ENCODE assay signal across 7 cellular contexts in the genomic region with DNA sequence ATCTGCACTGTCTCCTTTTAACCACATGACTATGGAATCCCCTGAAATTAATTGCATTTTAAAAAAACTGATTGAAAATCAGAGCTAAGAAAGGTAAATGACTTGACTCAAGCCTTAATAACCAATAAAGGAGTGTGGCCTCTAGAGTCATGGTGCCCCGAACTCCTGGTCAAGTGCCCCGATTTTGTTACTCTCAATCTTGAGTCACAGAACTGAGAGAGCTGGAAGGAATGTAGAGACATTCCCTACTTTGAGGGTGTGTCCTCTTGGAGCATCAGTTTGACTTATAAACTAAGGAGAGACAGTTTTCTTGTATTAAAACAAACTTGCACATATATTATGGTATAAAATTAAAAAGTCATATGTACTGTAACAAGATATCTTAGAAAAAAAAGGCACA. TPM values are rescaled to one million over a fixed set of nuclear protein-coding genes. Genes with fewer than 3 reads are reported as not detected.
A peak's percentile ranks its signal among the peaks of the same experiment; 100 is the strongest.
DNase-seq lines count a peak whose midpoint lies in the region; ATAC-seq and TF ChIP-seq lines count a peak whose summit lies in the region.

No MANE protein-coding gene starts in this region.

- CTCF ChIA-PET in HEK293T (lab: Yijun Ruan, JAX), result interaction anchor here (0.7 to 1.2 kb wide), 2 partner anchors 20 to 32 kb away, joined by 3 read pairs; no protein-coding TSS in a partner anchor

- H3K79me2 ChIP-seq in osteoblast (ENCODE audit: insufficient read depth, low read length), result peaks cover 75% of the 10 kb centered on the region

- intact Hi-C loops in upper lobe of right lung (cut with DNase I), result no loop called here

- H3K4me2 ChIP-seq in osteoblast (ENCODE audit: insufficient read depth, low read length), result peak overlapping the region; percentile 97

- POLR2A ChIA-PET in HEK293T (lab: Yijun Ruan, JAX), result interaction anchor here (3.8 kb wide), 1 partner anchor 27 kb away, joined by 22 read pairs; a partner anchor contains a TSS

- H3K27me3 ChIP-seq in brain microvascular endothelial cell (replicated peaks), result no peaks in the 10 kb centered on the region
- no peaks in the 10 kb centered on the region for H3K27me3 ChIP-seq in osteoblast (ENCODE audit: insufficient read depth, low read length)
- H3K27me3 ChIP-seq in upper lobe of right lung, result no peaks in the 10 kb centered on the region

- H3K9me3 ChIP-seq in osteoblast (ENCODE audit: low read depth, low read length) (no peaks in the 10 kb centered on the region), upper lobe of right lung (no peaks in the 10 kb centered on the region)

- ATAC-seq in upper lobe of right lung (no peak), HG02870 (IDR thresholded peaks at IDR 0.05; ENCODE audit: unreplicated experiment) (no peak)

- in situ Hi-C loops in brain microvascular endothelial cell (cut with HindIII; ENCODE audit: low pct_ligation_motif_present, low sequenced_read_pairs), result no loop called here

- H3K36me3 ChIP-seq in brain microvascular endothelial cell (replicated peaks) (no peaks in the 10 kb centered on the region), osteoblast (ENCODE audit: insufficient read depth, low read length) (no peaks in the 10 kb centered on the region), upper lobe of right lung (peaks cover 2% of the 10 kb centered on the region)

- DNase-seq in ELR (ENCODE audit: low read depth) (peak; percentile 87), LHCN-M2 (ENCODE audit: low read depth) (peak; percentile 70), brain microvascular endothelial cell (peak; percentile 18), osteoblast (ENCODE audit: insufficient read length, low spot score, missing footprints) (peak; percentile 88), upper lobe of right lung (no peak), HEK293T (ENCODE audit: extremely low spot score) (no peak)

- H3K4me1 ChIP-seq in osteoblast (ENCODE audit: insufficient read depth, low read length) (peaks cover 38% of the 10 kb centered on the region), upper lobe of right lung (peaks cover 21% of the 10 kb centered on the region)

- no peak overlapping the region for H3K4me3 ChIP-seq in brain microvascular endothelial cell (ENCODE audit: low read depth, low read length)
- H3K4me3 ChIP-seq in osteoblast (ENCODE audit: insufficient read depth, low read length), result no peak overlapping the region
- H3K4me3 ChIP-seq in upper lobe of right lung, result no peak overlapping the region

- H4K20me1 ChIP-seq in osteoblast (ENCODE audit: insufficient read depth, low read length), result peaks cover 67% of the 10 kb centered on the region

- H2AFZ ChIP-seq in osteoblast (ENCODE audit: low read length), result no peak overlapping the region

- TF ChIP-seq CTCF in brain microvascular endothelial cell (IDR thresholded peaks at IDR 0.05; ENCODE audit: low read depth, low read length, missing control alignments), result no peak
- TF ChIP-seq CTCF in osteoblast (IDR thresholded peaks at IDR 0.05; ENCODE audit: extremely low read depth, low read depth, low read length), result no peak
- no peak for TF ChIP-seq CTCF in upper lobe of right lung (IDR thresholded peaks at IDR 0.05)

- no peak overlapping the region for H3K27ac ChIP-seq in brain microvascular endothelial cell
- H3K27ac ChIP-seq in osteoblast (ENCODE audit: low read depth, low read length), result no peak overlapping the region
- H3K27ac ChIP-seq in upper lobe of right lung, result no peak overlapping the region

TF ChIP-seq in HEK293T, 16 proteins besides CTCF, POLR2A, EP300 and RAD21:
- TF ChIP-seq TARDBP (IDR thresholded peaks at IDR 0.05) (no peak), CTBP1 (IDR thresholded peaks at IDR 0.05; ENCODE audit: borderline replicate concordance) (no peak), LEF1 (IDR thresholded peaks at IDR 0.05; ENCODE audit: borderline replicate concordance) (no peak), ARNT (IDR thresholded peaks at IDR 0.05) (no peak), FOXK2 (IDR thresholded peaks at IDR 0.05) (no peak), SUZ12 (IDR thresholded peaks at IDR 0.05) (no peak), L3MBTL2 (conservative IDR thresholded peaks at IDR 0.05) (no peak), BHLHE40 (IDR thresholded peaks at IDR 0.05; ENCODE audit: borderline replicate concordance) (no peak), HDGF (IDR thresholded peaks at IDR 0.05; ENCODE audit: borderline replicate concordance) (no peak)
- TF ChIP-seq, protein P1, sequence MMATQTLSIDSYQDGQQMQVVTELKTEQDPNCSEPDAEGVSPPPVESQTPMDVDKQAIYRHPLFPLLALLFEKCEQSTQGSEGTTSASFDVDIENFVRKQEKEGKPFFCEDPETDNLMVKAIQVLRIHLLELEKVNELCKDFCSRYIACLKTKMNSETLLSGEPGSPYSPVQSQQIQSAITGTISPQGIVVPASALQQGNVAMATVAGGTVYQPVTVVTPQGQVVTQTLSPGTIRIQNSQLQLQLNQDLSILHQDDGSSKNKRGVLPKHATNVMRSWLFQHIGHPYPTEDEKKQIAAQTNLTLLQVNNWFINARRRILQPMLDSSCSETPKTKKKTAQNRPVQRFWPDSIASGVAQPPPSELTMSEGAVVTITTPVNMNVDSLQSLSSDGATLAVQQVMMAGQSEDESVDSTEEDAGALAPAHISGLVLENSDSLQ (IDR thresholded peaks at IDR 0.05), result no peak

RNA-seq across cellular contexts. Expression of a gene that starts 2.4 kb away (rescaled TPM):
- total RNA-seq in LHCN-M2 (2014; rRNA removed) (67.0 and 68.1 TPM in 2 replicates), osteoblast (71.6 and 79.3 TPM in 2 replicates), upper lobe of right lung (27.6 TPM)
- 16.2 TPM for polyA plus RNA-seq in LHCN-M2 (2012)

RNA-seq across cellular contexts. Expression of a gene that starts 26.8 kb away (rescaled TPM):
- total RNA-seq in LHCN-M2 (2014; rRNA removed), result 9.6 and 11.9 TPM in 2 replicates
- polyA plus RNA-seq in LHCN-M2 (2012), result 4.9 TPM
- total RNA-seq in osteoblast, result 9.4 and 18.9 TPM in 2 replicates
- 12.7 TPM for total RNA-seq in upper lobe of right lung

Comparison
In these comparisons a context has a peak if more than half of its experiments do, and no peak if none do; other contexts are left out.
1. DNase-seq: peak in ELR (single experiment), LHCN-M2 (single experiment), brain microvascular endothelial cell (single experiment) and osteoblast (single experiment); none in upper lobe of right lung (single experiment) and HEK293T (single experiment).